Comparison of ENCODE assay signal across 25 cellular contexts in the genomic region with DNA sequence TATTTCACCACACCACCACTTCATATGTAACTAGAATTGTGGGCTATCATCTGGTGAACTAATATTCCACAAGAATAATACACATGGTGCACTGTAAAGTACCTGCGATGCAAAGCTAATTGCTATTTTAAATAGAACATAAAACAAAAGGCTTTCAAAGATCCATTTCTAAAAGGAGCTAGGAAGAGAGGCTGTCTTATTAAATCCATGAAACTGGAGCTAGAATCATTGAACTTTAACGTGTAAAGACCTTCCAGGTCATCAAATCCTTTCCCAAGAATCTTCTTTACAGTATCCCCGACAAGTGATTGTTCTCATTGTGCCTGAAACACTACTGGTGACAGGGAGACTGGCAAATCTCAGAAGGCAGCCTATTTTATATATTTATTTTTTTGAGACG.
DNase-seq lines count a peak whose midpoint lies in the region; ATAC-seq and TF ChIP-seq lines count a peak whose summit lies in the region.
"Had no signal": no experiment of that assay in that cellular context is flagged by ENCODE, and none has a peak within 500 bp of the region (broad histone marks: within the 10 kb centered on the region; RNA-seq: fewer than 3 reads in every experiment).

No MANE protein-coding gene starts in this region.

- TF ChIP-seq CTCF in nephron progenitor cell (IDR thresholded peaks at IDR 0.05) = no peak

- DNase-seq in nephron progenitor cell (no peak), Right ventricle myocardium superior (no peak)
- DNase-seq: 8988T; ACHN; AML-193; BE2C; C1 segment of cervical spinal cord; Caco-2; Calu3; CD4-positive, alpha-beta memory T cell; CD4-positive, alpha-beta T cell; CD4-positive, CD25-positive, alpha-beta regulatory T cell; CD8-positive, alpha-beta memory T cell; CD8-positive, alpha-beta T cell; COR-L47; DMS 273 treated with DMSO at 0.1 percent for 48 hours; DMS153; DMS53; DMS79; DMS79 treated with DMSO at 0.1 percent for 48 hours; DND-41; EL had no signal

- H3K27ac Mint-ChIP-seq in nephron progenitor cell = peak overlapping the region; percentile 21
- H3K27ac Mint-ChIP-seq: B cell; CD14-positive monocyte; CD4-positive, alpha-beta memory T cell; CD4-positive, alpha-beta T cell; CD4-positive, CD25-positive, alpha-beta regulatory T cell; CD8-positive, alpha-beta T cell had no signal

- ATAC-seq in Right ventricle myocardium superior (ENCODE audit: poor library complexity) = no peak
- ATAC-seq: A549; CD8-positive, alpha-beta T cell had no signal

- H3K9me3 Mint-ChIP-seq in nephron progenitor cell = peaks cover 6% of the 10 kb centered on the region
- H3K9me3 Mint-ChIP-seq: CD4-positive, alpha-beta memory T cell; CD8-positive, alpha-beta memory T cell; CD8-positive, alpha-beta T cell had no signal

- H3K27me3 Mint-ChIP-seq in nephron progenitor cell (ENCODE audit: low read depth, poor library complexity) = no peaks in the 10 kb centered on the region
- H3K27me3 Mint-ChIP-seq: B cell; CD4-positive, alpha-beta memory T cell; CD4-positive, alpha-beta T cell; CD4-positive, CD25-positive, alpha-beta regulatory T cell had no signal

- intact Hi-C loops in Right ventricle myocardium superior (cut with DNase I) = no loop called here

- peaks cover 15% of the 10 kb centered on the region for H3K4me1 Mint-ChIP-seq in nephron progenitor cell
- H3K4me1 Mint-ChIP-seq: CD14-positive monocyte had no signal

- no peak overlapping the region for H3K4me3 Mint-ChIP-seq in nephron progenitor cell
- H3K4me3 Mint-ChIP-seq: B cell; CD14-positive monocyte; CD4-positive, alpha-beta memory T cell; CD4-positive, alpha-beta T cell; CD4-positive, CD25-positive, alpha-beta regulatory T cell; CD8-positive, alpha-beta memory T cell; CD8-positive, alpha-beta T cell had no signal

- peaks cover 30% of the 10 kb centered on the region for H3K36me3 Mint-ChIP-seq in nephron progenitor cell (ENCODE audit: low read depth)
